Comparison of ENCODE assay signal across 29 cellular contexts in genomic region chr16:6932871-6933390, GRCh38.
"Had no signal": no experiment of that assay in that cellular context is flagged by ENCODE, and none has a peak within 500 bp of the region (broad histone marks: within the 10 kb centered on the region; RNA-seq: fewer than 3 reads in every experiment).

No MANE protein-coding gene starts in this region.

- H3K27ac Mint-ChIP-seq: dendritic cell treated with granulocyte-macrophage colony-stimulating factor and Interleukin-4, amounts not matched to agents 40 ng/mL and 50 ng/mL, for 4 days; immature natural killer cell; mesothelial cell of epicardium; naive B cell; natural killer cell treated with Interleukin-12 subunit alpha and Interleukin-12 subunit beta and Interleukin-15 and Interleukin-18, amount 100 ng/mL, for 72 hours; stimulated activated naive B cell treated with anti-CD40 and anti-IgM and Interleukin-4, amounts not matched to agents 10 μg/mL and 1 μg/mL and 100 μg/mL, for 72 hours; stimulated activated naive CD8-positive, alpha-beta T cell treated with anti-CD3 and anti-CD28 coated beads, Interleukin-15, Interleukin-2, amounts not matched to agents 100 ng/mL and 50 ng/mL, for 24 hours had no signal

- ATAC-seq: left cardiac atrium; left lung; mucosa of descending colon; natural killer cell treated with Interleukin-12 subunit alpha and Interleukin-12 subunit beta and Interleukin-15 and Interleukin-18, amount 100 ng/mL, for 72 hours; pancreas; right lobe of liver; stimulated activated naive B cell treated with anti-CD40 and anti-IgM and Interleukin-4, amounts not matched to agents 10 μg/mL and 1 μg/mL and 100 μg/mL, for 72 hours; upper lobe of right lung had no signal

- H3K27me3 Mint-ChIP-seq: dendritic cell treated with granulocyte-macrophage colony-stimulating factor and Interleukin-4, amounts not matched to agents 40 ng/mL and 50 ng/mL, for 4 days; natural killer cell treated with Interleukin-12 subunit alpha and Interleukin-12 subunit beta and Interleukin-15 and Interleukin-18, amount 100 ng/mL, for 72 hours; stimulated activated naive B cell treated with anti-CD40 and anti-IgM and Interleukin-4, amounts not matched to agents 10 μg/mL and 1 μg/mL and 100 μg/mL, for 72 hours; stimulated activated naive CD8-positive, alpha-beta T cell treated with anti-CD3 and anti-CD28 coated beads, Interleukin-15, Interleukin-2, amounts not matched to agents 100 ng/mL and 50 ng/mL, for 24 hours had no signal

- H3K36me3 Mint-ChIP-seq: mesothelial cell of epicardium; naive B cell; natural killer cell treated with Interleukin-12 subunit alpha and Interleukin-12 subunit beta and Interleukin-15 and Interleukin-18, amount 100 ng/mL, for 72 hours; stimulated activated naive B cell treated with anti-CD40 and anti-IgM and Interleukin-4, amounts not matched to agents 10 μg/mL and 1 μg/mL and 100 μg/mL, for 72 hours had no signal

- DNase-seq: colonic mucosa; effector CD8-positive, alpha-beta T cell; esophagus squamous epithelium; foreskin melanocyte; hypothalamus; immature natural killer cell; islet precursor cell; left cardiac atrium; left lung; mesenchymal stem cell; mucosa of descending colon; naive B cell; pancreas; right lobe of liver; small intestine; stimulated activated CD4-positive, alpha-beta T cell treated with anti-CD3 and anti-CD28 coated beads, Interleukin-15, amount 100 ng/mL, for 24 hours; stimulated activated CD4-positive, alpha-beta T cell treated with anti-CD3 and anti-CD28 coated beads, Interleukin-2, amount 100 ng/mL, for 48 hours; stimulated activated naive B cell treated with anti-CD40 and anti-IgM and Interleukin-4, amounts not matched to agents 10 μg/mL and 1 μg/mL and 100 μg/mL, for 72 hours; upper lobe of right lung had no signal

- H3K4me3 Mint-ChIP-seq: dendritic cell treated with granulocyte-macrophage colony-stimulating factor and Interleukin-4, amounts not matched to agents 40 ng/mL and 50 ng/mL, for 4 days; immature natural killer cell; mesothelial cell of epicardium; naive B cell; natural killer cell treated with Interleukin-12 subunit alpha and Interleukin-12 subunit beta and Interleukin-15 and Interleukin-18, amount 100 ng/mL, for 72 hours; neural crest cell; stimulated activated naive B cell treated with anti-CD40 and anti-IgM and Interleukin-4, amounts not matched to agents 10 μg/mL and 1 μg/mL and 100 μg/mL, for 72 hours; stimulated activated naive CD8-positive, alpha-beta T cell treated with anti-CD3 and anti-CD28 coated beads, Interleukin-15, Interleukin-2, amounts not matched to agents 100 ng/mL and 50 ng/mL, for 24 hours had no signal

- H3K9me3 ChIP-seq: colonic mucosa, esophagus squamous epithelium, mucosa of descending colon, neutrophil, pancreas, right lobe of liver, thoracic aorta, tibial nerve, upper lobe of right lung, vagina had no signal

- FAIRE-seq: endothelial cell of umbilical vein, pancreas, small intestine had no signal

- H3K4me1 Mint-ChIP-seq: immature natural killer cell; naive B cell; stimulated activated naive B cell treated with anti-CD40 and anti-IgM and Interleukin-4, amounts not matched to agents 10 μg/mL and 1 μg/mL and 100 μg/mL, for 72 hours had no signal
